ENCODE assay signal across 9 cellular contexts in genomic region chr1:63691672-63692425, GRCh38.
DNase-seq lines count a peak whose midpoint lies in the region; ATAC-seq and TF ChIP-seq lines count a peak whose summit lies in the region.
"Had no signal": no experiment of that assay in that cellular context is flagged by ENCODE, and none has a peak within 500 bp of the region (broad histone marks: within the 10 kb centered on the region; RNA-seq: fewer than 3 reads in every experiment).

No MANE protein-coding gene starts in this region.

- DNase-seq in SIG-M5 treated with dmso at 0.1 percent for 504 hours (lab: John Stamatoyannopoulos, UW; ENCODE audit: unreplicated experiment) (peak; percentile 64), SIG-M5 (lab: John Stamatoyannopoulos, UW) (no peak), H4 (ENCODE audit: low spot score) (peak; percentile 93), NCI-H1048 (lab: John Stamatoyannopoulos, UW) (peak; percentile 14), SK-MEL-5 (ENCODE audit: low read depth, low spot score) (peak; percentile 87), dorsolateral prefrontal cortex (peak in 4 of 10 donors; percentile 12 to 66 (median 47)), lower lobe of right lung (no peak), thoracic aorta (ENCODE audit: low spot score) (no peak)

- no peaks in the 10 kb centered on the region for H3K36me3 ChIP-seq in lower lobe of right lung
- no peaks in the 10 kb centered on the region for H3K36me3 ChIP-seq in thoracic aorta
- H3K36me3 ChIP-seq: BLaER1 treated with 17β-estradiol and CSF1 and Interleukin-3, amounts not matched to agents 10 nM and 100 nM had no signal

- TF ChIP-seq CTCF in dorsolateral prefrontal cortex (IDR thresholded peaks at IDR 0.05 in 54 of 56, conservative IDR thresholded peaks at IDR 0.05 in 2 of 56; ENCODE audit: low read depth in 1 of 56, partially characterized antibody in 56 of 56) = peak; percentile 43 to 88 (median 79)
- TF ChIP-seq CTCF in lower lobe of right lung (IDR thresholded peaks at IDR 0.05) = peak; percentile 69
- peak; percentile 78 for TF ChIP-seq CTCF in thoracic aorta (IDR thresholded peaks at IDR 0.05)

- peak; percentile 86 to 96 for ATAC-seq in lower lobe of right lung
- ATAC-seq in thoracic aorta (ENCODE audit: insufficient number of reproducible peaks, low FRiP score, low read depth) = peak; percentile 95

- H3K9me3 ChIP-seq in lower lobe of right lung (no peaks in the 10 kb centered on the region), thoracic aorta (no peaks in the 10 kb centered on the region)
- H3K9me3 ChIP-seq: BLaER1 treated with 17β-estradiol and CSF1 and Interleukin-3, amounts not matched to agents 10 nM and 100 nM had no signal

- H3K27me3 ChIP-seq in dorsolateral prefrontal cortex = no peaks in the 10 kb centered on the region
- no peaks in the 10 kb centered on the region for H3K27me3 ChIP-seq in lower lobe of right lung (ENCODE audit: low read depth)
- H3K27me3 ChIP-seq in thoracic aorta (replicated peaks; ENCODE audit: insufficient read depth) = no peaks in the 10 kb centered on the region
- H3K27me3 ChIP-seq: BLaER1 treated with 17β-estradiol and CSF1 and Interleukin-3, amounts not matched to agents 10 nM and 100 nM had no signal

- H3K27ac ChIP-seq in dorsolateral prefrontal cortex = peak overlapping the region in 48 of 59 donors; percentile 5 to 79 (median 48)
- no peak overlapping the region for H3K27ac ChIP-seq in lower lobe of right lung
- peak overlapping the region; percentile 51 to 68 for H3K27ac ChIP-seq in thoracic aorta
- H3K27ac ChIP-seq: BLaER1 treated with 17β-estradiol and CSF1 and Interleukin-3, amounts not matched to agents 10 nM and 100 nM had no signal

- intact Hi-C loops in dorsolateral prefrontal cortex (cut with DNase I) (loop anchor here in 1 of 2 donors (5.0 to 10.0 kb wide), 4 partner anchors 213 to 555 kb away; no protein-coding TSS in a partner anchor), lower lobe of right lung (cut with DNase I) (no loop called here)

- peaks cover 5% of the 10 kb centered on the region for H3K4me1 ChIP-seq in lower lobe of right lung
- H3K4me1 ChIP-seq in thoracic aorta (ENCODE audit: control insufficient read depth in 1 of 2, low read depth in 2 of 2) = peaks cover 0 to 18% of the 10 kb centered on the region in 2 donors

- H3K4me3 ChIP-seq in dorsolateral prefrontal cortex (no peak overlapping the region), lower lobe of right lung (no peak overlapping the region), thoracic aorta (no peak overlapping the region)
- H3K4me3 ChIP-seq: BLaER1 treated with 17β-estradiol and CSF1 and Interleukin-3, amounts not matched to agents 10 nM and 100 nM had no signal

- in situ Hi-C loops in SK-MEL-5 (cut with HindIII; ENCODE audit: low pct_unique_long_range_greater_than_20kb, low sequenced_read_pairs) = no loop called here

Comparison
In these comparisons a context has a peak if more than half of its experiments do, and no peak if none do; other contexts are left out.
1. DNase-seq: peak in SIG-M5 treated with dmso at 0.1 percent for 504 hours (single experiment), H4 (single experiment), NCI-H1048 (single experiment) and SK-MEL-5 (single experiment); none in SIG-M5 (single experiment), lower lobe of right lung (single experiment) and thoracic aorta (single experiment).
2. Peak in every context shown above with its lines, with median percentiles within 50 percentile points of each other: CTCF ChIP-seq.